ENCODE assay signal across 21 cellular contexts in genomic region chr13:101394597-101394996, GRCh38. TPM values are rescaled to one million over a fixed set of nuclear protein-coding genes. Genes with fewer than 3 reads are reported as not detected.
"Had no signal": no experiment of that assay in that cellular context is flagged by ENCODE, and none has a peak within 500 bp of the region (broad histone marks: within the 10 kb centered on the region; RNA-seq: fewer than 3 reads in every experiment).

No MANE protein-coding gene starts in this region.

- H3K4me2 ChIP-seq: hepatocyte had no signal

- H3K4me1 ChIP-seq: colonic mucosa, right atrium auricular region, sigmoid colon, stomach had no signal

- ATAC-seq: left cardiac atrium; left ventricle myocardium superior; natural killer cell treated with Interleukin-12 subunit alpha and Interleukin-12 subunit beta and Interleukin-15 and Interleukin-18, amount 100 ng/mL, for 72 hours had no signal

- H2AFZ ChIP-seq: hepatocyte had no signal

- H3K27me3 ChIP-seq: colonic mucosa, hepatocyte, right atrium auricular region, sigmoid colon, stomach had no signal

- H3K79me2 ChIP-seq: hepatocyte had no signal

- H3K4me3 ChIP-seq: colonic mucosa, hepatocyte, lung, right atrium auricular region, sigmoid colon, skin epidermis, stomach had no signal

- H3K9me3 ChIP-seq: colonic mucosa, right atrium auricular region, sigmoid colon, stomach had no signal

- DNase-seq: colonic mucosa; dermis blood vessel endothelial cell; effector CD4-positive, alpha-beta T cell; endodermal cell; foreskin melanocyte; head of caudate nucleus; kidney; left cardiac atrium; left ventricle myocardium superior; mesenchymal stem cell; midbrain; sigmoid colon; stimulated activated CD4-positive, alpha-beta T cell treated with anti-CD3 and anti-CD28 coated beads, Interleukin-12 subunit alpha, Interleukin-12 subunit beta, amount 100 ng/mL, for 4 hours; stimulated activated naive CD4-positive, alpha-beta T cell; stomach; trophoblast cell had no signal

- H3K27ac ChIP-seq: colonic mucosa, hepatocyte, right atrium auricular region, sigmoid colon, skin epidermis, stomach had no signal

- H3K36me3 ChIP-seq: colonic mucosa, right atrium auricular region, sigmoid colon, stomach had no signal

RNA-seq across cellular contexts. Expression of gene NALCN, which starts 21.7 kb away (rescaled TPM):
- total RNA-seq: natural killer cell treated with Interleukin-12 subunit alpha and Interleukin-12 subunit beta and Interleukin-15 and Interleukin-18, amount 100 ng/mL, for 72 hours had no signal

RNA-seq across cellular contexts. Expression of gene ITGBL1, which starts 57.9 kb away (rescaled TPM):
- total RNA-seq: endodermal cell; natural killer cell treated with Interleukin-12 subunit alpha and Interleukin-12 subunit beta and Interleukin-15 and Interleukin-18, amount 100 ng/mL, for 72 hours had no signal
- polyA plus RNA-seq: hepatocyte had no signal
